26 cellular contexts compared by ENCODE assay signal in the genomic region with DNA sequence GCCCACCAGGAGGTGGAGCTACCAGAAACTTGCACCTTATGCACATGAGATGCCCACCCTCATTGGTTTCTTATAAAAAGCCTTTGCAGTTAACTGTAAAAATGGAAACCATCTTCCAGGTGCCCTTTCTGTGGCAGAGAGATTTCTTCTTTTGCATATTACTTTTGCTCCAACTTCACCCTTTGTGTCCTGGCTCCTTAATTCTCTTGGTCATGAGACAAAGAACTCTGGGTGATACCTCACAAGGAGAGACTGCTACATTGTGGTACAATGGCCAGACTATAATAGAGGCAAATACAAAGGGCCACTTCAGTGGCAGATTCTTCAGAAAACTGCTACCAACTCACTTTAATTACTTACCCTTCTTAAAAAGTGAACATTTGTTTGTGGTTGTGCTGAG.
A peak's percentile ranks its signal among the peaks of the same experiment; 100 is the strongest.
DNase-seq lines count a peak whose midpoint lies in the region; ATAC-seq, FAIRE-seq and TF ChIP-seq lines count a peak whose summit lies in the region.
"Had no signal": no experiment of that assay in that cellular context is flagged by ENCODE, and none has a peak within 500 bp of the region (broad histone marks: within the 10 kb centered on the region; RNA-seq: fewer than 3 reads in every experiment).

No MANE protein-coding gene starts in this region.

- H2AFZ ChIP-seq in H1 (ENCODE audit: low read length), result no peak overlapping the region
- H2AFZ ChIP-seq in neural progenitor cell (replicated peaks), result no peak overlapping the region

- H3K9ac ChIP-seq in H1 (replicated peaks in 1 of 4; ENCODE audit: extremely low read depth in 1 of 4, low read depth in 3 of 4, low read length in 3 of 4) (no peak overlapping the region), neural progenitor cell (no peak overlapping the region)
- H3K9ac ChIP-seq: BLaER1 had no signal

- H3K27me3 Mint-ChIP-seq in neural progenitor cell (ENCODE audit: insufficient read depth, low read depth), result no peaks in the 10 kb centered on the region

- no peak overlapping the region for H3K23ac ChIP-seq in H1 (ENCODE audit: insufficient read length)

- no peaks in the 10 kb centered on the region; the same call in 1 of the 2 replicates for H3K23me2 ChIP-seq in H1 (ENCODE audit: low read depth, low read length)

- H3K56ac ChIP-seq in H1 (replicated peaks; ENCODE audit: insufficient read length, low read depth, low read length), result no peak overlapping the region

- H4K20me1 ChIP-seq in H1 (replicated peaks in 1 of 2; ENCODE audit: control insufficient read depth in 1 of 2, insufficient read depth in 2 of 2, low read length in 2 of 2) (no peaks in the 10 kb centered on the region), neural progenitor cell (ENCODE audit: low read depth) (no peaks in the 10 kb centered on the region)
- H4K20me1 ChIP-seq: BLaER1 had no signal

- no peak overlapping the region for H2AK5ac ChIP-seq in H1 (ENCODE audit: low read depth, low read length)

- no peaks in the 10 kb centered on the region for H3K4me1 Mint-ChIP-seq in neural progenitor cell
- H3K4me1 Mint-ChIP-seq: CD14-positive monocyte; CD4-positive, alpha-beta memory T cell; CD4-positive, CD25-positive, alpha-beta regulatory T cell; CD8-positive, alpha-beta memory T cell had no signal

- no peaks in the 10 kb centered on the region for H3K27me3 ChIP-seq in H1 (replicated peaks in 1 of 4; ENCODE audit: control insufficient read depth in 3 of 4, extremely low read depth in 1 of 4, insufficient read depth in 3 of 4, low read length in 3 of 4)
- no peaks in the 10 kb centered on the region for H3K27me3 ChIP-seq in neural progenitor cell
- H3K27me3 ChIP-seq: BE2C, BLaER1 had no signal

- H3K9me3 Mint-ChIP-seq in neural progenitor cell, result no peaks in the 10 kb centered on the region

- H3K27ac ChIP-seq in HEK293 (ENCODE audit: extremely low read depth, low read depth, low read length), result no peak overlapping the region
- no peak overlapping the region for H3K27ac ChIP-seq in H1 (ENCODE audit: low read depth, low read length)
- no peak overlapping the region for H3K27ac ChIP-seq in neural progenitor cell
- H3K27ac ChIP-seq: BLaER1 had no signal

- no peak overlapping the region for H3K27ac Mint-ChIP-seq in neural progenitor cell
- H3K27ac Mint-ChIP-seq: CD14-positive monocyte; CD4-positive, alpha-beta memory T cell; CD8-positive, alpha-beta memory T cell had no signal

- DNase-seq in H1 (ENCODE audit: low read depth in 1 of 2, low spot score in 2 of 2) (no peak), neural progenitor cell (ENCODE audit: low spot score) (peak; percentile 3), kidney tubule cell (ENCODE audit: low spot score) (no peak), left cardiac atrium (no peak), kidney glomerular epithelial cell (lab: John Stamatoyannopoulos, UW) (no peak)
- DNase-seq: 8988T; ACHN; BE2C; C1 segment of cervical spinal cord; CD4-positive, alpha-beta memory T cell; CD4-positive, CD25-positive, alpha-beta regulatory T cell; CD8-positive, alpha-beta memory T cell; COR-L47; DMS 273 treated with DMSO at 0.1 percent for 48 hours; DMS153; DMS79; DND-41; EL; GDM1 had no signal

- H3K4me3 ChIP-seq in HEK293 (ENCODE audit: low read depth, low read length) (no peak overlapping the region), H1 (ENCODE audit: extremely low read depth in 1 of 4, insufficient read depth in 2 of 4, low read depth in 3 of 4, low read length in 4 of 4) (no peak overlapping the region), neural progenitor cell (no peak overlapping the region)
- H3K4me3 ChIP-seq: BLaER1, GM12878 had no signal

- no peak for ATAC-seq in left cardiac atrium
- ATAC-seq: GM12878 had no signal

- no peaks in the 10 kb centered on the region for H3K36me3 ChIP-seq in HEK293 (ENCODE audit: control insufficient read depth in 2 of 2, insufficient read depth in 1 of 2, low read length in 2 of 2)
- H3K36me3 ChIP-seq in H1 (ENCODE audit: control insufficient read depth in 2 of 4, insufficient read depth in 4 of 4, low read length in 3 of 4), result no peaks in the 10 kb centered on the region
- H3K36me3 ChIP-seq in neural progenitor cell, result no peaks in the 10 kb centered on the region
- H3K36me3 ChIP-seq: BE2C, BLaER1 had no signal

- H3K79me1 ChIP-seq in H1 (ENCODE audit: low read depth, low read length), result no peaks in the 10 kb centered on the region

- POLR2A ChIA-PET in HEK293 (lab: Yijun Ruan, JAX), result no interaction called here
- POLR2A ChIA-PET in H1 (lab: Charles Lee; ENCODE audit: partially characterized antibody), result no interaction called here

- H3K4ac ChIP-seq in H1 (replicated peaks; ENCODE audit: insufficient read length, low read depth, low read length), result no peak overlapping the region

- no peak overlapping the region for H4K5ac ChIP-seq in H1 (ENCODE audit: insufficient read length, low read depth, low read length)

- FAIRE-seq in H1 (lab: Jason Lieb, UNC), result no peak
- FAIRE-seq: A204.1, GM12878, GM12892, GM18507 had no signal

- intact Hi-C loops in left cardiac atrium (cut with DNase I), result no loop called here

- 0 out of 2 replicates have a peak overlapping the region, but pooled peaks have one; percentile 42 for H3K18ac ChIP-seq in H1 (ENCODE audit: extremely low read depth, low read length)

- H2BK5ac ChIP-seq in H1 (ENCODE audit: low read depth, low read length), result no peak overlapping the region; the same call in 1 of the 2 replicates

- H3K14ac ChIP-seq in H1 (ENCODE audit: insufficient read length), result no peak overlapping the region

- H3K36me3 Mint-ChIP-seq in neural progenitor cell, result no peaks in the 10 kb centered on the region
- H3K36me3 Mint-ChIP-seq: CD14-positive monocyte; CD4-positive, alpha-beta memory T cell; CD4-positive, CD25-positive, alpha-beta regulatory T cell; CD8-positive, alpha-beta memory T cell had no signal

- H2BK15ac ChIP-seq in H1 (ENCODE audit: low read length), result no peak overlapping the region

- H3K4me3 Mint-ChIP-seq in neural progenitor cell, result no peak overlapping the region
- H3K4me3 Mint-ChIP-seq: CD14-positive monocyte; CD4-positive, alpha-beta memory T cell; CD4-positive, CD25-positive, alpha-beta regulatory T cell; CD8-positive, alpha-beta memory T cell had no signal

- no peak for TF ChIP-seq CTCF in HEK293 (tag by site-specific recombination; IDR thresholded peaks at IDR 0.05)
- no peak for TF ChIP-seq CTCF in H1 (IDR thresholded peaks at IDR 0.05; ENCODE audit: control extremely low read depth in 1 of 3, insufficient read depth in 1 of 3, low read depth in 1 of 3, low read length in 3 of 3)
- TF ChIP-seq CTCF in neural progenitor cell (IDR thresholded peaks at IDR 0.05), result no peak

- H2BK12ac ChIP-seq in H1 (ENCODE audit: low read depth, low read length), result no peak overlapping the region; the same call in 1 of the 2 replicates

- H4K8ac ChIP-seq in H1 (ENCODE audit: extremely low read depth, insufficient read depth, low read length), result no peak overlapping the region

- H4K91ac ChIP-seq in H1 (replicated peaks; ENCODE audit: insufficient read length, low read length), result peak overlapping the region; percentile 17

- no peaks in the 10 kb centered on the region for H3F3A ChIP-seq in neural progenitor cell (ENCODE audit: low read depth)

- CTCF ChIA-PET in HEK293 (lab: Yijun Ruan, JAX), result no interaction called here
- CTCF ChIA-PET in H1 (lab: Charles Lee; ENCODE audit: partially characterized antibody), result interaction anchor here (0.7 to 1.0 kb wide), 2 partner anchors 448 to 481 kb away, joined by 3 read pairs; no protein-coding TSS in a partner anchor

- no peak for TF ChIP-seq POLR2A in H1 (IDR thresholded peaks at IDR 0.05; ENCODE audit: control extremely low read depth in 1 of 2, low read depth in 2 of 2, low read length in 2 of 2)

- TF ChIP-seq EP300 in H1 (IDR thresholded peaks at IDR 0.05; ENCODE audit: borderline replicate concordance in 1 of 2, low read depth in 2 of 2, low read length in 2 of 2), result no peak

- H2BK120ac ChIP-seq in H1 (replicated peaks; ENCODE audit: low read depth, low read length), result peak overlapping the region; percentile 92

- no peak for TF ChIP-seq RAD21 in H1 (IDR thresholded peaks at IDR 0.05 in 1 of 2, conservative IDR thresholded peaks at IDR 0.05 in 1 of 2; ENCODE audit: low read depth in 2 of 2, low read length in 2 of 2)

- H3K79me2 ChIP-seq in H1 (ENCODE audit: control insufficient read depth in 1 of 2, insufficient read depth in 2 of 2, low read length in 2 of 2) (no peaks in the 10 kb centered on the region; a peak in 1 of 4 replicates), neural progenitor cell (ENCODE audit: low read depth) (no peaks in the 10 kb centered on the region)

- H2BK20ac ChIP-seq in H1 (ENCODE audit: low read length), result no peak overlapping the region

- H3K4me2 ChIP-seq in H1 (ENCODE audit: insufficient read depth in 1 of 2, low read depth in 2 of 2, low read length in 2 of 2), result no peak overlapping the region
- no peak overlapping the region for H3K4me2 ChIP-seq in neural progenitor cell
- H3K4me2 ChIP-seq: BLaER1 had no signal

- no peaks in the 10 kb centered on the region for H3K9me3 ChIP-seq in HEK293 (ENCODE audit: control insufficient read depth, insufficient read depth, low read depth, low read length)
- no peaks in the 10 kb centered on the region for H3K9me3 ChIP-seq in H1 (ENCODE audit: insufficient read depth in 2 of 2, low read depth in 1 of 2, low read length in 1 of 2)
- no peaks in the 10 kb centered on the region for H3K9me3 ChIP-seq in neural progenitor cell (ENCODE audit: low read depth)
- H3K9me3 ChIP-seq: BE2C had no signal

- H3K4me1 ChIP-seq in HEK293 (ENCODE audit: control insufficient read depth, insufficient read depth, low read length) (no peaks in the 10 kb centered on the region), H1 (replicated peaks in 1 of 4; ENCODE audit: control insufficient read depth in 3 of 4, insufficient read depth in 4 of 4, low read length in 3 of 4) (peaks cover 0 to 6% (median 0%) of the 10 kb centered on the region in 4 experiments; a peak in 2 of 7 replicates), neural progenitor cell (no peaks in the 10 kb centered on the region)
- H3K4me1 ChIP-seq: BE2C, BLaER1 had no signal

TF ChIP-seq in HEK293, 187 proteins besides CTCF, POLR2A, EP300 and RAD21:
- TF ChIP-seq SETDB1 (IDR thresholded peaks at IDR 0.05; ENCODE audit: insufficient read length, low read length) (peak; percentile 74), ZNF23 (tag by site-specific recombination; IDR thresholded peaks at IDR 0.05; ENCODE audit: borderline replicate concordance) (no peak)

TF ChIP-seq in H1, 55 proteins besides CTCF, POLR2A, EP300 and RAD21 (continues in another document):
- TF ChIP-seq SIRT6 (IDR thresholded peaks at IDR 0.05; ENCODE audit: low read length) (no peak), KDM5A (IDR thresholded peaks at IDR 0.05; ENCODE audit: low read length) (no peak), MAFK (IDR thresholded peaks at IDR 0.05; ENCODE audit: low read depth, low read length) (no peak), KDM1A (IDR thresholded peaks at IDR 0.05; ENCODE audit: borderline replicate concordance, low read length) (no peak), CBX8 (IDR thresholded peaks at IDR 0.05; ENCODE audit: borderline replicate concordance, low read depth, low read length) (no peak), RNF2 (IDR thresholded peaks at IDR 0.05; ENCODE audit: borderline replicate concordance, low read depth, low read length, missing control alignments, poor library complexity, severe bottlenecking) (no peak), SUZ12 (IDR thresholded peaks at IDR 0.05; ENCODE audit: low read length) (no peak), CTBP2 (IDR thresholded peaks at IDR 0.05; ENCODE audit: borderline replicate concordance, insufficient read depth, insufficient read length, low read length) (no peak)
